Comparison of ENCODE assay signal across 13 cellular contexts in the genomic region with DNA sequence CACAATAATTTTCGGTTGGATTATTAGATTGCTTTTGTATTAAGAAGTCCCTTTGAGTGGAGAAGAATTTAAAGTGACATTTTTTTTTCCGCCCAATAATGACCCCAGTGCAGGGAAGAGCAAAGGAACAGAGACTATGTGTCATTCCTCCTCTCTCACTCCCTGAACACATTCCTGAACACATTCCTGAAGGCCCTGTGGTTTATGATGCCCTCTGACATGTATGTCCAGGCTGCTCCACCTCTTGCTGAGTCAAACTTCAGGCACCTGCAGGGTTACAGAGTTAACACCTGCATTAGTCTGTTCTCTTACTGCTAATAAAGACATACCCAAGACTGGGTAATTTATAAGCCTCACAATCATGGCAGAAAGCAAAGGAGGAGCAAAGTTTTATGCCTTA.
DNase-seq lines count a peak whose midpoint lies in the region; ATAC-seq and FAIRE-seq lines count a peak whose summit lies in the region.
"Had no signal": no experiment of that assay in that cellular context is flagged by ENCODE, and none has a peak within 500 bp of the region (broad histone marks: within the 10 kb centered on the region; RNA-seq: fewer than 3 reads in every experiment).

No MANE protein-coding gene starts in this region.

- no peak overlapping the region for H3K4me3 Mint-ChIP-seq in activated T-helper 17 cell treated with anti-CD3 and anti-CD28 coated beads, Interleukin-2, amount 50 U/mL, for 72 hours
- H3K4me3 Mint-ChIP-seq: activated naive CD8-positive, alpha-beta T cell treated with anti-CD3 and anti-CD28 coated beads, Interleukin-2, amount 50 U/mL, for 24 hours had no signal

- no peaks in the 10 kb centered on the region for H3K4me1 Mint-ChIP-seq in activated T-helper 17 cell treated with anti-CD3 and anti-CD28 coated beads, Interleukin-2, amount 50 U/mL, for 72 hours
- H3K4me1 Mint-ChIP-seq: activated naive CD8-positive, alpha-beta T cell treated with anti-CD3 and anti-CD28 coated beads, Interleukin-2, amount 50 U/mL, for 24 hours had no signal

- peaks cover 4% of the 10 kb centered on the region for H3K27me3 Mint-ChIP-seq in activated T-helper 17 cell treated with anti-CD3 and anti-CD28 coated beads, Interleukin-2, amount 50 U/mL, for 72 hours
- H3K27me3 Mint-ChIP-seq: activated naive CD8-positive, alpha-beta T cell treated with anti-CD3 and anti-CD28 coated beads, Interleukin-2, amount 50 U/mL, for 24 hours; progenitor cell of endocrine pancreas had no signal

- ATAC-seq in HG02840 (IDR thresholded peaks at IDR 0.05; ENCODE audit: low FRiP score, unreplicated experiment): no peak
- no peak for ATAC-seq in activated T-helper 17 cell treated with anti-CD3 and anti-CD28 coated beads, Interleukin-2, amount 50 U/mL, for 72 hours (replicated peaks)
- ATAC-seq: activated naive CD8-positive, alpha-beta T cell treated with anti-CD3 and anti-CD28 coated beads, Interleukin-2, amount 50 U/mL, for 24 hours had no signal

- DNase-seq in AG20443 (ENCODE audit: low spot score) (peak; percentile 8), HTR-8/SVneo (ENCODE audit: insufficient read length, low spot score) (peak; percentile 0), astrocyte of the hippocampus (ENCODE audit: low read depth, low spot score) (peak; percentile 79), kidney glomerular epithelial cell (lab: John Stamatoyannopoulos, UW) (peak; percentile 95), GM19238 (ENCODE audit: insufficient read length, low spot score) (no peak)
- no peak for DNase-seq in activated CD8-positive, alpha-beta memory T cell treated with anti-CD3 and anti-CD28 coated beads, Interleukin-2, amount 50 U/mL, for 4 hours
- DNase-seq: activated naive CD8-positive, alpha-beta T cell treated with anti-CD3 and anti-CD28 coated beads, Interleukin-2, amount 50 U/mL, for 24 hours; C1 segment of cervical spinal cord; stimulated activated CD4-positive, alpha-beta T cell treated with anti-CD3 and anti-CD28 coated beads, Interleukin-2, amount 100 ng/mL, for 24 hours; stimulated activated naive CD4-positive, alpha-beta T cell had no signal

- H3K9me3 Mint-ChIP-seq in activated T-helper 17 cell treated with anti-CD3 and anti-CD28 coated beads, Interleukin-2, amount 50 U/mL, for 72 hours: no peaks in the 10 kb centered on the region
- H3K9me3 Mint-ChIP-seq: activated naive CD8-positive, alpha-beta T cell treated with anti-CD3 and anti-CD28 coated beads, Interleukin-2, amount 50 U/mL, for 24 hours had no signal

- H3K36me3 Mint-ChIP-seq in activated T-helper 17 cell treated with anti-CD3 and anti-CD28 coated beads, Interleukin-2, amount 50 U/mL, for 72 hours (ENCODE audit: low read depth): no peaks in the 10 kb centered on the region

- FAIRE-seq in HTR-8/SVneo (lab: Jason Lieb, UNC): no peak

- H3K27ac Mint-ChIP-seq in activated T-helper 17 cell treated with anti-CD3 and anti-CD28 coated beads, Interleukin-2, amount 50 U/mL, for 72 hours: no peak overlapping the region
- H3K27ac Mint-ChIP-seq: activated naive CD8-positive, alpha-beta T cell treated with anti-CD3 and anti-CD28 coated beads, Interleukin-2, amount 50 U/mL, for 24 hours; progenitor cell of endocrine pancreas had no signal

Comparison
In these comparisons a context has a peak if more than half of its experiments do, and no peak if none do; other contexts are left out.
1. DNase-seq: peak in AG20443 (single experiment), HTR-8/SVneo (single experiment), astrocyte of the hippocampus (single experiment) and kidney glomerular epithelial cell (single experiment); none in activated CD8-positive, alpha-beta memory T cell treated with anti-CD3 and anti-CD28 coated beads, Interleukin-2, amount 50 U/mL, for 4 hours (single experiment) and GM19238 (single experiment).